ENCODE assay signal across 12 cellular contexts in genomic region chr10:78433722-78434535, GRCh38.
DNase-seq lines count a peak whose midpoint lies in the region; ATAC-seq and TF ChIP-seq lines count a peak whose summit lies in the region.
"Had no signal": no experiment of that assay in that cellular context is flagged by ENCODE, and none has a peak within 500 bp of the region (broad histone marks: within the 10 kb centered on the region; RNA-seq: fewer than 3 reads in every experiment).

No MANE protein-coding gene starts in this region.

- no peaks in the 10 kb centered on the region for H3F3A ChIP-seq in smooth muscle cell (ENCODE audit: low read depth)

- no peaks in the 10 kb centered on the region for H3K9me3 ChIP-seq in vagina
- no peaks in the 10 kb centered on the region for H3K9me3 ChIP-seq in smooth muscle cell (replicated peaks; ENCODE audit: low read depth)
- H3K9me3 ChIP-seq: gastrocnemius medialis, tibial nerve had no signal

- H3K4me3 Mint-ChIP-seq in brain: peak overlapping the region in 2 of 5 experiments; percentile 58 to 65
- no peak overlapping the region for H3K4me3 Mint-ChIP-seq in nephron

- no peak for TF ChIP-seq POLR2A in vagina (IDR thresholded peaks at IDR 0.05)

- H3K4me3 ChIP-seq in vagina (no peak overlapping the region), smooth muscle cell (no peak overlapping the region)
- H3K4me3 ChIP-seq: gastrocnemius medialis, tibial nerve had no signal

- peak overlapping the region; percentile 54 to 95 (median 91) for H3K27ac Mint-ChIP-seq in brain
- H3K27ac Mint-ChIP-seq in nephron: peak overlapping the region; percentile 44 to 75 (median 50)

- peaks cover 4% of the 10 kb centered on the region for H3K36me3 Mint-ChIP-seq in brain
- no peaks in the 10 kb centered on the region for H3K36me3 Mint-ChIP-seq in nephron (ENCODE audit: low read depth)

- H3K27me3 ChIP-seq in vagina (no peaks in the 10 kb centered on the region), smooth muscle cell (ENCODE audit: low read depth) (no peaks in the 10 kb centered on the region)
- H3K27me3 ChIP-seq: gastrocnemius medialis, tibial nerve had no signal

- H3K4me1 Mint-ChIP-seq in brain (peaks cover 67% of the 10 kb centered on the region), nephron (peaks cover 53% of the 10 kb centered on the region)

- H3K4me1 ChIP-seq in vagina: peaks cover 13% of the 10 kb centered on the region
- H3K4me1 ChIP-seq in smooth muscle cell (ENCODE audit: low read depth): peaks cover 23% of the 10 kb centered on the region

- no peak overlapping the region for H3K9ac ChIP-seq in smooth muscle cell (ENCODE audit: low read depth)

- no peak overlapping the region for H3K27ac ChIP-seq in vagina
- no peak overlapping the region for H3K27ac ChIP-seq in smooth muscle cell (ENCODE audit: low read depth)

- H3K79me2 ChIP-seq in smooth muscle cell (ENCODE audit: low read depth): no peaks in the 10 kb centered on the region

- TF ChIP-seq CTCF in brain (conservative IDR thresholded peaks at IDR 0.05) (no peak), nephron (IDR thresholded peaks at IDR 0.05; ENCODE audit: unreplicated experiment in 3 of 3) (no peak), vagina (IDR thresholded peaks at IDR 0.05) (no peak), smooth muscle cell (IDR thresholded peaks at IDR 0.05; ENCODE audit: borderline replicate concordance, insufficient read depth, poor library complexity, severe bottlenecking) (no peak)

- intact Hi-C loops in vagina (cut with DNase I): no loop called here

- H3K4me2 ChIP-seq in smooth muscle cell: no peak overlapping the region

- WGBS in smooth muscle cell (ENCODE audit: low lambda C conversion rate): 67% methylated on average over 12 of the region's 12 CpGs

- H4K20me1 ChIP-seq in smooth muscle cell (ENCODE audit: low read depth): no peaks in the 10 kb centered on the region

- no peak for ATAC-seq in GM21526 (IDR thresholded peaks at IDR 0.05; ENCODE audit: low FRiP score, unreplicated experiment)
- ATAC-seq: HCT116, left colon had no signal

- H3K36me3 ChIP-seq in vagina (no peaks in the 10 kb centered on the region), smooth muscle cell (ENCODE audit: low read depth) (no peaks in the 10 kb centered on the region)
- H3K36me3 ChIP-seq: gastrocnemius medialis, tibial nerve had no signal

- DNase-seq in COLO668 (lab: John Stamatoyannopoulos, UW; ENCODE audit: unreplicated experiment) (peak; percentile 43), NCI-H2171 treated with DMSO at 0.1 percent for 48 hours (lab: John Stamatoyannopoulos, UW) (peak; percentile 43), vagina (ENCODE audit: extremely low spot score in 2 of 2) (no peak), smooth muscle cell (lab: John Stamatoyannopoulos, UW; ENCODE audit: unreplicated experiment) (no peak), NCI-H526 treated with DMSO at 0.1 percent for 48 hours (lab: John Stamatoyannopoulos, UW) (no peak)
- DNase-seq: left colon had no signal

- H2AFZ ChIP-seq in smooth muscle cell (ENCODE audit: low read depth): no peak overlapping the region

- H3K9me3 Mint-ChIP-seq in brain (peaks cover 0 to 15% (median 3%) of the 10 kb centered on the region in 5 experiments), nephron (no peaks in the 10 kb centered on the region)

- H3K27me3 Mint-ChIP-seq in brain (peaks cover 4% of the 10 kb centered on the region), nephron (ENCODE audit: low read depth) (peaks cover 11% of the 10 kb centered on the region)

Comparison
In these comparisons a context has a peak if more than half of its experiments do, and no peak if none do; other contexts are left out.
1. DNase-seq: peak in COLO668 (single experiment) and NCI-H2171 treated with DMSO at 0.1 percent for 48 hours (single experiment); none in vagina (0 of 2), smooth muscle cell (single experiment) and NCI-H526 treated with DMSO at 0.1 percent for 48 hours (single experiment).